Comparison of ENCODE assay signal across 8 cellular contexts in the genomic region with DNA sequence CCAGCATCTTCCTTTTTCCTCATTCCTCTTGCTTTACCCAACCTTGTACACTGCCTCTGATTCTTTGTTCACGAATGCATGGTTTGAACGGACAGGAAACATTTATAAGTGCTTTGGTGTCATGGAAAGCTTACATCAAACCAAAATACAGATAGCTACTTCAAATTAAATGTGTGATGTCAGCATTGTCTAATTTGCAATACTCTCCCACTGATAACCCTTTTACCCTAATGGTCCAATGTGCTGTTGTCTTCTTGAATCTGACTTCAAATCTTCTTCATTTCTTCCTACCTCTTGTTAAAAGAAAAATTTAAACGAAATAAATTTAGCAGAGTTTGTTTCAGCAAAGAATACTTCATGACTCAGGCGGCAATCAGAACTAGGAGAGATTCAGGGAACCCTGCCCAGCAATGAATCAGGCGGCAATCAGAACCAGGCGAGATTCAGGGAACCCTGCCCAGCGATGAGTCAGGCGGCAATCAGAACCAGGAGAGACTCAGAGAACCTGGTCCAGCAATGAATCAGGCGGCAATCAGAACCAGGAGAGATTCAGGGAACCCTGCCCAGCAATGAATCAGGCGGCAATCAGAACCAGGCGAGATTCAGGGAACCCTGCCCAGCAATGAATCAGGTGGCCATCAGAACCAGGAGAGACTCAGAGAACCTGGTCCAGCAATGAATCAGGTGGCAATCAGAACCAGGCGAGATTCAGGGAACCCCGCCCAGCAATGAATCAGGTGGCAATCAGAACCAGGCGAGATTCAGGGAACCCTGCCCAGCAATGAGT.
DNase-seq lines count a peak whose midpoint lies in the region; ATAC-seq and TF ChIP-seq lines count a peak whose summit lies in the region.
"Not testable (repeated sequence)": the region's sequence is repeated elsewhere in the genome, so short reads cannot be mapped to it uniquely, and the experiment has no call there.

No MANE protein-coding gene starts in this region.

- not testable (repeated sequence) for H3K36me3 ChIP-seq in suprapubic skin

- in situ Hi-C loops in ACHN (cut with HindIII; ENCODE audit: low pct_ligation_motif_present, low pct_unique_long_range_greater_than_20kb, low sequenced_read_pairs), result not testable (repeated sequence)

- peak; percentile 21 for DNase-seq in ACHN
- peak; percentile 68 for DNase-seq in ELR (ENCODE audit: low read depth)
- DNase-seq in M059J (ENCODE audit: low read depth), result peak; percentile 80
- DNase-seq in amniotic stem cell (lab: John Stamatoyannopoulos, UW), result peak; percentile 72
- DNase-seq in dedifferentiated amniotic fluid mesenchymal stem cell (ENCODE audit: extremely low spot score), result peak; percentile 87
- DNase-seq in fibroblast of the conjunctiva (ENCODE audit: low read depth), result peak; percentile 86
- DNase-seq in omental fat pad (ENCODE audit: low spot score), result peak; percentile 26
- peak; percentile 77 to 82 for DNase-seq in suprapubic skin (ENCODE audit: low spot score in 2 of 2)

- not testable (repeated sequence) for H3K4me1 ChIP-seq in suprapubic skin

- not testable (repeated sequence) for TF ChIP-seq POLR2A in suprapubic skin (IDR thresholded peaks at IDR 0.05)

- ATAC-seq in omental fat pad (ENCODE audit: low FRiP score), result peak; percentile 67

- H3K9me3 ChIP-seq in suprapubic skin, result not testable (repeated sequence)

- H3K27me3 ChIP-seq in suprapubic skin, result not testable (repeated sequence)

- WGBS in suprapubic skin, result 68% methylated on average over 14 of the region's 14 CpGs

- TF ChIP-seq EP300 in suprapubic skin (IDR thresholded peaks at IDR 0.05), result not testable (repeated sequence)

- not testable (repeated sequence) for H3K27ac ChIP-seq in suprapubic skin

- H3K4me3 ChIP-seq in suprapubic skin, result not testable (repeated sequence)

- not testable (repeated sequence) for TF ChIP-seq CTCF in omental fat pad (IDR thresholded peaks at IDR 0.05); suprapubic skin (IDR thresholded peaks at IDR 0.05)

Comparison
In these comparisons a context has a peak if more than half of its experiments do, and no peak if none do; other contexts are left out.
1. DNase-seq: peak in every context shown above with its lines; median percentile 87 in dedifferentiated amniotic fluid mesenchymal stem cell; 86 in fibroblast of the conjunctiva; 80 in M059J; 80 in suprapubic skin; 72 in amniotic stem cell; 68 in ELR; 26 in omental fat pad; 21 in ACHN.